Comparison of ENCODE assay signal across 23 cellular contexts in the genomic region with DNA sequence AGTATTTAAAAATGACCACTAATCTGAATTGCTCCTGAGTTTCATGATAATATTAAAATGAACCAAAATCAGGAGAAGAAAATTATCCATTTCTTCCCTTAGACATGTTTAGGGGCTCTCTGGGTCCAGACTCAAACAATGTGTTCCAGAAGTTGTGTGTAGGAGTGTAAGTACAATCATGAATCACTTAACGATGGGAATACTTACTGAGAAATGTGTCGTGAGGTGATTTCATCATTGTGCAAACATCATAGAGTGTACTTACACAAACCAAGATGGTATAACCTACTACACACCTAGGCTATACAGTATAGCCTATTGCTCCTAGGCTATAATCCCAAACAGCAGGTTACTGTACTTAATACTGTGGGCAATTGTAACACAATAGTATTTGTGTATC.
"Had no signal": no experiment of that assay in that cellular context is flagged by ENCODE, and none has a peak within 500 bp of the region (broad histone marks: within the 10 kb centered on the region; RNA-seq: fewer than 3 reads in every experiment).

No MANE protein-coding gene starts in this region.

- H3K4me3 Mint-ChIP-seq: T-cell had no signal

- DNase-seq: IMR-90, Karpas-422, KG1, MM.1S, NCI-H1092 treated with DMSO at 0.1 percent for 48 hours, NCI-H1417, NCI-H1436 treated with DMSO at 0.1 percent for 48 hours, NCI-H1694, NCI-H187 treated with DMSO at 0.1 percent for 48 hours, NCI-H2029 treated with DMSO at 0.1 percent for 48 hours, NCI-H2171, NCI-H226, NCI-H446, NCI-H510A, NCI-H524 treated with DMSO at 0.1 percent for 48 hours, NCI-H69, NCI-H774, SHP77, SK-N-SH, SW 1271, T-cell had no signal

- ATAC-seq: HepG2, Panc1, T-cell had no signal

- H3K27ac Mint-ChIP-seq: T-cell had no signal

- H3K9me3 ChIP-seq: SK-N-SH had no signal

- H3K4me1 Mint-ChIP-seq: T-cell had no signal

- H3K27me3 Mint-ChIP-seq: T-cell had no signal
